ENCODE assay signal across 9 cellular contexts in genomic region chr19:4230237-4230636, GRCh38. TPM values are rescaled to one million over a fixed set of nuclear protein-coding genes. Genes with fewer than 3 reads are reported as not detected.
DNase-seq lines count a peak whose midpoint lies in the region; ATAC-seq, FAIRE-seq and TF ChIP-seq lines count a peak whose summit lies in the region.
"Not testable (repeated sequence)": the region's sequence is repeated elsewhere in the genome, so short reads cannot be mapped to it uniquely, and the experiment has no call there.
"Had no signal": no experiment of that assay in that cellular context is flagged by ENCODE, and none has a peak within 500 bp of the region (broad histone marks: within the 10 kb centered on the region; RNA-seq: fewer than 3 reads in every experiment).

No MANE protein-coding gene starts in this region.

- not testable (repeated sequence) for H3K27ac ChIP-seq in HepG2 (ENCODE audit: extremely low read length, insufficient read depth, low read length)

- POLR2A ChIA-PET in HepG2 (lab: Yijun Ruan, JAX): not testable (repeated sequence)

- not testable (repeated sequence) for TF ChIP-seq EP300 in HepG2 (IDR thresholded peaks at IDR 0.05; ENCODE audit: low read depth in 2 of 2, low read length in 2 of 2); HepG2 (CRISPR knock-in tag; IDR thresholded peaks at IDR 0.05; ENCODE audit: borderline replicate concordance)

- H3K4me1 ChIP-seq in HepG2 (ENCODE audit: insufficient read depth, low read length): peaks cover 46% of the 10 kb centered on the region

- not testable (repeated sequence) for H3K4me2 ChIP-seq in HepG2 (ENCODE audit: low read depth, low read length)

- not testable (repeated sequence) for DNase-seq in GM12865 (ENCODE audit: low read depth); HepG2 (ENCODE audit: low spot score)

- H3K9ac ChIP-seq in HepG2 (ENCODE audit: insufficient read depth, low read depth, low read length): not testable (repeated sequence)

- in situ Hi-C loops in HepG2 (cut with HindIII; ENCODE audit: extremely low pct_ligation_motif_present, low pct_unique_long_range_greater_than_20kb): not testable (repeated sequence)

- WGBS in HepG2 (ENCODE audit: low lambda C conversion rate): 76% methylated on average over 6 of the region's 6 CpGs

- CTCF ChIA-PET in HepG2 (lab: Yijun Ruan, JAX; ENCODE audit: low intra/inter-chr PET ratio, low total read pairs): not testable (repeated sequence)

- TF ChIP-seq CTCF in GM12865 (IDR thresholded peaks at IDR 0.05; ENCODE audit: insufficient read depth, low read depth, low read length, missing control alignments); HepG2 (CRISPR knock-in tag; IDR thresholded peaks at IDR 0.05): not testable (repeated sequence)

- not testable (repeated sequence) for BruUV-seq in HepG2 (replicated peaks; lab: Mats Ljungman, UMichigan)

- H4K20me1 ChIP-seq in HepG2 (ENCODE audit: insufficient read depth, low read length): not testable (repeated sequence)

- ATAC-seq in HepG2: not testable (repeated sequence)

- TF ChIP-seq POLR2A in HepG2 (IDR thresholded peaks at IDR 0.05; ENCODE audit: insufficient read depth in 1 of 2, low read depth in 2 of 2, low read length in 2 of 2): not testable (repeated sequence)

- not testable (repeated sequence) for H3K36me3 ChIP-seq in HepG2 (replicated peaks in 1 of 2; ENCODE audit: control insufficient read depth in 1 of 2, insufficient read depth in 2 of 2, low read length in 2 of 2)

- peak overlapping the region; percentile 94 for H3K4me3 ChIP-seq in GM12865 (ENCODE audit: low read depth, low read length)
- H3K4me3 ChIP-seq in HepG2 (replicated peaks in 1 of 3; ENCODE audit: insufficient read depth in 1 of 3, low read depth in 2 of 3, low read length in 3 of 3): not testable (repeated sequence)

- H3K27me3 ChIP-seq in HepG2 (ENCODE audit: control insufficient read depth in 1 of 2, insufficient read depth in 2 of 2, low read length in 2 of 2): not testable (repeated sequence)

- not testable (repeated sequence) for H3K9me3 ChIP-seq in HepG2 (ENCODE audit: low read length)

- not testable (repeated sequence) for H2AFZ ChIP-seq in HepG2 (ENCODE audit: low read length)

- intact Hi-C loops in HepG2 (cut with micrococcal nuclease; ENCODE audit: unreplicated experiment): not testable (repeated sequence)

- H3K79me2 ChIP-seq in HepG2 (ENCODE audit: insufficient read depth, low read length): not testable (repeated sequence)

- not testable (repeated sequence) for TF ChIP-seq RAD21 in HepG2 (CRISPR knock-in tag; IDR thresholded peaks at IDR 0.05)

- not testable (repeated sequence) for FAIRE-seq in HepG2 (lab: Jason Lieb, UNC)

RNA-seq across cellular contexts. Expression of gene EBI3, which starts 0.9 kb away (rescaled TPM):
- not detected in 2 replicates for total RNA-seq in HepG2 (2016; rRNA removed; fragmentation: Illumina TruSeq; extraction: Trizol)
- total RNA-seq in HepG2 (2016; cell fraction: cytosol; rRNA removed; fragmentation: Illumina TruSeq; extraction: Trizol; ENCODE audit: low read depth): not detected in 2 replicates
- 0.16 and 0.28 TPM in 2 replicates for total RNA-seq in HepG2 (2016; cell fraction: insoluble cytoplasmic fraction; rRNA removed; fragmentation: Illumina TruSeq; extraction: Trizol)
- total RNA-seq in HepG2 (2016; cell fraction: membrane; rRNA removed; fragmentation: Illumina TruSeq; extraction: Trizol): not detected in 2 replicates
- total RNA-seq in HepG2 (2016; cell fraction: nucleus; rRNA removed; fragmentation: Illumina TruSeq; extraction: Trizol): not detected in 2 replicates
- 3.4 and 8.3 TPM in 2 replicates for polyA plus RNA-seq in HepG2 (2011; rRNA removed)
- 3.7 and 5.7 TPM in 2 replicates for polyA plus RNA-seq in HepG2 (2011; cell fraction: cytosol; rRNA removed)
- 5.8 TPM in 2 replicates for polyA plus RNA-seq in HepG2 (2011; cell fraction: nucleus; rRNA removed)
- polyA plus RNA-seq in HepG2 (2012): 5.3 and 5.5 TPM in 2 replicates
- 0.20 TPM in 1 of 2 replicates, not detected in the other for polyA plus RNA-seq in HepG2 (2016; cell fraction: cytosol; fragmentation: Illumina TruSeq; extraction: Trizol; ENCODE audit: low read depth)
- polyA plus RNA-seq in HepG2 (2016; cell fraction: insoluble cytoplasmic fraction; fragmentation: Illumina TruSeq; extraction: Trizol; ENCODE audit: low read depth): not detected in 2 replicates
- not detected in 2 replicates for polyA plus RNA-seq in HepG2 (2016; cell fraction: membrane; fragmentation: Illumina TruSeq; extraction: Trizol; ENCODE audit: low read depth)
- 0.83 TPM in 1 of 2 replicates, not detected in the other for polyA plus RNA-seq in HepG2 (2016; cell fraction: nucleus; fragmentation: Illumina TruSeq; extraction: Trizol; ENCODE audit: insufficient read depth, low read depth)
- polyA minus RNA-seq in HepG2 (2011; rRNA and poly(A)+ RNA removed; ENCODE audit: low replicate concordance): 2.3 and 3.4 TPM in 2 replicates
- polyA minus RNA-seq in HepG2 (2011; cell fraction: cytosol; rRNA and poly(A)+ RNA removed): 3.4 TPM in 1 of 2 replicates, not detected in the other
- 1.5 and 1.8 TPM in 2 replicates for polyA minus RNA-seq in HepG2 (2011; cell fraction: nucleus; rRNA and poly(A)+ RNA removed)
- total RNA-seq: PC-3 had no signal
- polyA plus RNA-seq: CD8-positive, alpha-beta memory T cell had no signal

RNA-seq across cellular contexts. Expression of gene YJU2, which starts 16.6 kb away (rescaled TPM):
- 17.9 and 18.4 TPM in 2 replicates for total RNA-seq in HepG2 (2016; rRNA removed; fragmentation: Illumina TruSeq; extraction: Trizol)
- 4.0 and 4.7 TPM in 2 replicates for total RNA-seq in HepG2 (2016; cell fraction: cytosol; rRNA removed; fragmentation: Illumina TruSeq; extraction: Trizol; ENCODE audit: low read depth)
- 16.8 and 19.4 TPM in 2 replicates for total RNA-seq in HepG2 (2016; cell fraction: insoluble cytoplasmic fraction; rRNA removed; fragmentation: Illumina TruSeq; extraction: Trizol)
- 6.4 and 6.7 TPM in 2 replicates for total RNA-seq in HepG2 (2016; cell fraction: membrane; rRNA removed; fragmentation: Illumina TruSeq; extraction: Trizol)
- 7.2 and 7.7 TPM in 2 replicates for total RNA-seq in HepG2 (2016; cell fraction: nucleus; rRNA removed; fragmentation: Illumina TruSeq; extraction: Trizol)
- 9.3 and 10.1 TPM in 2 replicates for polyA plus RNA-seq in HepG2 (2011; rRNA removed)
- 10.6 and 14.7 TPM in 2 replicates for polyA plus RNA-seq in HepG2 (2011; cell fraction: cytosol; rRNA removed)
- polyA plus RNA-seq in HepG2 (2011; cell fraction: nucleus; rRNA removed): 10.0 and 11.4 TPM in 2 replicates
- polyA plus RNA-seq in HepG2 (2012): 9.3 and 9.9 TPM in 2 replicates
- polyA plus RNA-seq in HepG2 (2016; cell fraction: cytosol; fragmentation: Illumina TruSeq; extraction: Trizol; ENCODE audit: low read depth): 3.4 and 4.1 TPM in 2 replicates
- 17.9 and 20.2 TPM in 2 replicates for polyA plus RNA-seq in HepG2 (2016; cell fraction: insoluble cytoplasmic fraction; fragmentation: Illumina TruSeq; extraction: Trizol; ENCODE audit: low read depth)
- 4.1 and 5.0 TPM in 2 replicates for polyA plus RNA-seq in HepG2 (2016; cell fraction: membrane; fragmentation: Illumina TruSeq; extraction: Trizol; ENCODE audit: low read depth)
- polyA plus RNA-seq in HepG2 (2016; cell fraction: nucleus; fragmentation: Illumina TruSeq; extraction: Trizol; ENCODE audit: insufficient read depth, low read depth): 13.9 and 14.9 TPM in 2 replicates
- polyA minus RNA-seq in HepG2 (2011; rRNA and poly(A)+ RNA removed; ENCODE audit: low replicate concordance): 8.4 and 18.8 TPM in 2 replicates
- polyA minus RNA-seq in HepG2 (2011; cell fraction: cytosol; rRNA and poly(A)+ RNA removed): 4.8 and 6.3 TPM in 2 replicates
- polyA minus RNA-seq in HepG2 (2011; cell fraction: nucleus; rRNA and poly(A)+ RNA removed): 6.6 and 8.1 TPM in 2 replicates

RNA-seq across cellular contexts. Expression of gene ANKRD24, which starts 47.7 kb away (rescaled TPM):
- total RNA-seq in HepG2 (2016; rRNA removed; fragmentation: Illumina TruSeq; extraction: Trizol): 0.13 TPM in 1 of 2 replicates, not detected in the other
- total RNA-seq in HepG2 (2016; cell fraction: cytosol; rRNA removed; fragmentation: Illumina TruSeq; extraction: Trizol; ENCODE audit: low read depth): not detected in 2 replicates
- 0.06 and 0.19 TPM in 2 replicates for total RNA-seq in HepG2 (2016; cell fraction: insoluble cytoplasmic fraction; rRNA removed; fragmentation: Illumina TruSeq; extraction: Trizol)
- total RNA-seq in HepG2 (2016; cell fraction: membrane; rRNA removed; fragmentation: Illumina TruSeq; extraction: Trizol): not detected in 2 replicates
- 0.22 TPM in 1 of 2 replicates, not detected in the other for total RNA-seq in HepG2 (2016; cell fraction: nucleus; rRNA removed; fragmentation: Illumina TruSeq; extraction: Trizol)
- 0.17 and 0.24 TPM in 2 replicates for polyA plus RNA-seq in HepG2 (2011; rRNA removed)
- 0.15 and 0.19 TPM in 2 replicates for polyA plus RNA-seq in HepG2 (2011; cell fraction: cytosol; rRNA removed)
- polyA plus RNA-seq in HepG2 (2011; cell fraction: nucleus; rRNA removed): 0.97 and 1.2 TPM in 2 replicates
- 0.13 and 0.28 TPM in 2 replicates for polyA plus RNA-seq in HepG2 (2012)
- not detected in 2 replicates for polyA plus RNA-seq in HepG2 (2016; cell fraction: cytosol; fragmentation: Illumina TruSeq; extraction: Trizol; ENCODE audit: low read depth)
- polyA plus RNA-seq in HepG2 (2016; cell fraction: insoluble cytoplasmic fraction; fragmentation: Illumina TruSeq; extraction: Trizol; ENCODE audit: low read depth): not detected in 2 replicates
- polyA plus RNA-seq in HepG2 (2016; cell fraction: membrane; fragmentation: Illumina TruSeq; extraction: Trizol; ENCODE audit: low read depth): not detected in 2 replicates
- polyA plus RNA-seq in HepG2 (2016; cell fraction: nucleus; fragmentation: Illumina TruSeq; extraction: Trizol; ENCODE audit: insufficient read depth, low read depth): 0.36 and 0.63 TPM in 2 replicates
- polyA minus RNA-seq in HepG2 (2011; rRNA and poly(A)+ RNA removed; ENCODE audit: low replicate concordance): 0.07 and 0.20 TPM in 2 replicates
- polyA minus RNA-seq in HepG2 (2011; cell fraction: cytosol; rRNA and poly(A)+ RNA removed): not detected in 2 replicates
- 0.25 TPM in 1 of 2 replicates, not detected in the other for polyA minus RNA-seq in HepG2 (2011; cell fraction: nucleus; rRNA and poly(A)+ RNA removed)

RNA-seq across cellular contexts. Expression of gene SIRT6, which starts 47.9 kb away (rescaled TPM):
- 8.6 and 11.0 TPM in 2 replicates for total RNA-seq in HepG2 (2016; rRNA removed; fragmentation: Illumina TruSeq; extraction: Trizol)
- 7.2 and 9.1 TPM in 2 replicates for total RNA-seq in HepG2 (2016; cell fraction: cytosol; rRNA removed; fragmentation: Illumina TruSeq; extraction: Trizol; ENCODE audit: low read depth)
- total RNA-seq in HepG2 (2016; cell fraction: insoluble cytoplasmic fraction; rRNA removed; fragmentation: Illumina TruSeq; extraction: Trizol): 7.9 and 10.6 TPM in 2 replicates
- 7.5 and 8.1 TPM in 2 replicates for total RNA-seq in HepG2 (2016; cell fraction: membrane; rRNA removed; fragmentation: Illumina TruSeq; extraction: Trizol)
- 7.0 and 8.1 TPM in 2 replicates for total RNA-seq in HepG2 (2016; cell fraction: nucleus; rRNA removed; fragmentation: Illumina TruSeq; extraction: Trizol)
- 18.4 and 20.7 TPM in 2 replicates for polyA plus RNA-seq in HepG2 (2011; rRNA removed)
- polyA plus RNA-seq in HepG2 (2011; cell fraction: cytosol; rRNA removed): 12.2 and 19.4 TPM in 2 replicates
- 69.5 and 82.9 TPM in 2 replicates for polyA plus RNA-seq in HepG2 (2011; cell fraction: nucleus; rRNA removed)
- 7.3 and 9.2 TPM in 2 replicates for polyA plus RNA-seq in HepG2 (2012)
- 4.6 and 5.1 TPM in 2 replicates for polyA plus RNA-seq in HepG2 (2016; cell fraction: cytosol; fragmentation: Illumina TruSeq; extraction: Trizol; ENCODE audit: low read depth)
- 9.5 and 10.8 TPM in 2 replicates for polyA plus RNA-seq in HepG2 (2016; cell fraction: insoluble cytoplasmic fraction; fragmentation: Illumina TruSeq; extraction: Trizol; ENCODE audit: low read depth)
- 6.0 TPM in 2 replicates for polyA plus RNA-seq in HepG2 (2016; cell fraction: membrane; fragmentation: Illumina TruSeq; extraction: Trizol; ENCODE audit: low read depth)
- polyA plus RNA-seq in HepG2 (2016; cell fraction: nucleus; fragmentation: Illumina TruSeq; extraction: Trizol; ENCODE audit: insufficient read depth, low read depth): 31.6 and 35.6 TPM in 2 replicates
- polyA minus RNA-seq in HepG2 (2011; rRNA and poly(A)+ RNA removed; ENCODE audit: low replicate concordance): 18.0 and 19.2 TPM in 2 replicates
- 6.8 and 7.4 TPM in 2 replicates for polyA minus RNA-seq in HepG2 (2011; cell fraction: cytosol; rRNA and poly(A)+ RNA removed)
- 9.0 TPM in 2 replicates for polyA minus RNA-seq in HepG2 (2011; cell fraction: nucleus; rRNA and poly(A)+ RNA removed)

RNA-seq across cellular contexts. Expression of gene SHD, which starts 48.8 kb away (rescaled TPM):
- total RNA-seq in HepG2 (2016; rRNA removed; fragmentation: Illumina TruSeq; extraction: Trizol): 0.11 TPM in 1 of 2 replicates, not detected in the other
- total RNA-seq in HepG2 (2016; cell fraction: cytosol; rRNA removed; fragmentation: Illumina TruSeq; extraction: Trizol; ENCODE audit: low read depth): 0.40 TPM in 1 of 2 replicates, not detected in the other
- 0.30 TPM in 1 of 2 replicates, not detected in the other for total RNA-seq in HepG2 (2016; cell fraction: insoluble cytoplasmic fraction; rRNA removed; fragmentation: Illumina TruSeq; extraction: Trizol)
- 0.45 and 1.1 TPM in 2 replicates for total RNA-seq in HepG2 (2016; cell fraction: membrane; rRNA removed; fragmentation: Illumina TruSeq; extraction: Trizol)
- not detected in 2 replicates for total RNA-seq in HepG2 (2016; cell fraction: nucleus; rRNA removed; fragmentation: Illumina TruSeq; extraction: Trizol)
- polyA plus RNA-seq in HepG2 (2011; rRNA removed): 0.20 and 0.42 TPM in 2 replicates
- polyA plus RNA-seq in HepG2 (2011; cell fraction: cytosol; rRNA removed): 0.46 TPM in 1 of 2 replicates, not detected in the other
- polyA plus RNA-seq in HepG2 (2011; cell fraction: nucleus; rRNA removed): 0.48 and 0.61 TPM in 2 replicates
- 0.36 and 0.79 TPM in 2 replicates for polyA plus RNA-seq in HepG2 (2012)
- polyA plus RNA-seq in HepG2 (2016; cell fraction: cytosol; fragmentation: Illumina TruSeq; extraction: Trizol; ENCODE audit: low read depth): 0.31 and 1.3 TPM in 2 replicates
- 1.1 TPM in 1 of 2 replicates, not detected in the other for polyA plus RNA-seq in HepG2 (2016; cell fraction: insoluble cytoplasmic fraction; fragmentation: Illumina TruSeq; extraction: Trizol; ENCODE audit: low read depth)
- polyA plus RNA-seq in HepG2 (2016; cell fraction: membrane; fragmentation: Illumina TruSeq; extraction: Trizol; ENCODE audit: low read depth): 0.63 and 0.70 TPM in 2 replicates
- not detected in 2 replicates for polyA plus RNA-seq in HepG2 (2016; cell fraction: nucleus; fragmentation: Illumina TruSeq; extraction: Trizol; ENCODE audit: insufficient read depth, low read depth)
- polyA minus RNA-seq in HepG2 (2011; rRNA and poly(A)+ RNA removed; ENCODE audit: low replicate concordance): 0.14 TPM in 1 of 2 replicates, not detected in the other
- not detected in 2 replicates for polyA minus RNA-seq in HepG2 (2011; cell fraction: cytosol; rRNA and poly(A)+ RNA removed)
- not detected in 2 replicates for polyA minus RNA-seq in HepG2 (2011; cell fraction: nucleus; rRNA and poly(A)+ RNA removed)
- total RNA-seq: Calu3; CD8-positive, alpha-beta memory T cell; G401; H4; HT1080; NCI-H460 had no signal
- polyA plus RNA-seq: CD8-positive, alpha-beta memory T cell had no signal
